Comparison of ENCODE assay signal across 10 cellular contexts in genomic region chr7:150403376-150404171, GRCh38. TPM values are rescaled to one million over a fixed set of nuclear protein-coding genes. Genes with fewer than 3 reads are reported as not detected.
DNase-seq lines count a peak whose midpoint lies in the region; ATAC-seq and TF ChIP-seq lines count a peak whose summit lies in the region.
"Had no signal": no experiment of that assay in that cellular context is flagged by ENCODE, and none has a peak within 500 bp of the region (broad histone marks: within the 10 kb centered on the region; RNA-seq: fewer than 3 reads in every experiment).

No MANE protein-coding gene starts in this region.

- H3K4me2 ChIP-seq in BLaER1 treated with 17β-estradiol and CSF1 and Interleukin-3, amounts not matched to agents 10 nM and 100 nM: peak overlapping the region; percentile 81 to 99 (median 93)
- no peak overlapping the region for H3K4me2 ChIP-seq in IMR-90 (ENCODE audit: low read depth, low read length)

- no peak for ATAC-seq in IMR-90 (ENCODE audit: low read depth)
- no peak for ATAC-seq in GM19328 (IDR thresholded peaks at IDR 0.05; ENCODE audit: unreplicated experiment)
- no peak for ATAC-seq in activated CD4-positive, alpha-beta T cell treated with anti-CD3 and anti-CD28 coated beads for 36 hours

- peaks cover 0 to 10% (median 0%) of the 10 kb centered on the region in 11 experiments; a peak in 3 of 22 replicates for H3K27me3 ChIP-seq in BLaER1 treated with 17β-estradiol and CSF1 and Interleukin-3, amounts not matched to agents 10 nM and 100 nM
- H3K27me3 ChIP-seq in IMR-90 (ENCODE audit: control insufficient read depth, insufficient read depth, low read length) (no peaks in the 10 kb centered on the region), dorsolateral prefrontal cortex (no peaks in the 10 kb centered on the region)

- no peak for TF ChIP-seq POLR2A in IMR-90 (IDR thresholded peaks at IDR 0.05; ENCODE audit: low read depth, low read length)

- H4K8ac ChIP-seq in IMR-90 (ENCODE audit: low read depth in 2 of 2, low read length in 2 of 2): no peak overlapping the region; a peak in 2 of 4 replicates

- H3K9me3 Mint-ChIP-seq in nephron progenitor cell: no peaks in the 10 kb centered on the region
- no peaks in the 10 kb centered on the region for H3K9me3 Mint-ChIP-seq in activated CD4-positive, alpha-beta T cell treated with anti-CD3 and anti-CD28 coated beads for 36 hours (ENCODE audit: low read depth)

- intact Hi-C loops in IMR-90 (cut with micrococcal nuclease) (no loop called here), dorsolateral prefrontal cortex (cut with DNase I) (loop anchor here (2.0 to 10.0 kb wide), 5 partner anchors 15 to 779 kb away; partner anchors contain the start of genes ATP6V0E2 (in 1 of the 2) and REPIN1 (in 1 of the 2))
- intact Hi-C loops in activated CD4-positive, alpha-beta T cell treated with anti-CD3 and anti-CD28 coated beads for 36 hours (cut with DNase I, micrococcal nuclease): loop anchor here in 1 of 2 experiments (2.0 kb wide), 3 partner anchors 17 to 81 kb away; partner anchors contain the start of genes ACTR3C, LRRC61 and REPIN1

- H3K23ac ChIP-seq in IMR-90 (ENCODE audit: low read depth, low read length): peak overlapping the region; percentile 21; the same call in 1 of the 2 replicates

- BruUV-seq in IMR-90 (replicated peaks; lab: Mats Ljungman, UMichigan): no TSS peak

- no peak overlapping the region for H2BK5ac ChIP-seq in IMR-90 (ENCODE audit: low read depth, low read length, poor library complexity, severe bottlenecking)

- H2BK120ac ChIP-seq in IMR-90 (ENCODE audit: low read depth, low read length): no peak overlapping the region

- H3K27ac ChIP-seq in BLaER1 treated with 17β-estradiol and CSF1 and Interleukin-3, amounts not matched to agents 10 nM and 100 nM: peak overlapping the region in 10 of 11 experiments; percentile 87 to 99 (median 96); a peak in 18 of 22 replicates
- H3K27ac ChIP-seq in IMR-90 (ENCODE audit: insufficient read depth, low read length) (no peak overlapping the region), dorsolateral prefrontal cortex (peak overlapping the region in 39 of 59 donors; percentile 0 to 99 (median 97))

- H4K20me1 ChIP-seq in BLaER1 treated with 17β-estradiol and CSF1 and Interleukin-3, amounts not matched to agents 10 nM and 100 nM: no peaks in the 10 kb centered on the region; a peak in 2 of 22 replicates
- no peaks in the 10 kb centered on the region for H4K20me1 ChIP-seq in IMR-90 (ENCODE audit: insufficient read depth, low read length)

- no peak overlapping the region for H3K56ac ChIP-seq in IMR-90 (ENCODE audit: extremely low read depth, insufficient read depth, low read length)

- POLR2A ChIA-PET in IMR-90 (lab: Charles Lee; ENCODE audit: unreplicated experiment): no interaction called here
- POLR2A ChIA-PET in activated CD4-positive, alpha-beta T cell treated with anti-CD3 and anti-CD28 coated beads for 36 hours (lab: Charles Lee): interaction anchor here (1.0 kb wide), 1 partner anchor 34 kb away, joined by 3 read pairs; no protein-coding TSS in a partner anchor

- DNase-seq in IMR-90 (no peak), dorsolateral prefrontal cortex (peak in 3 of 10 donors; percentile 18 to 36 (median 27)), nephron progenitor cell (no peak), NCI-H510A treated with DMSO at 0.1 percent for 48 hours (lab: John Stamatoyannopoulos, UW) (no peak)
- DNase-seq in effector CD8-positive, alpha-beta T cell (lab: John Stamatoyannopoulos, UW): no peak
- DNase-seq in activated CD4-positive, alpha-beta T cell treated with anti-CD3 and anti-CD28 coated beads for 36 hours: no peak
- DNase-seq: GDM1; stimulated activated naive CD4-positive, alpha-beta T cell treated with Interleukin-2 at 50 U/mL for 16 hours had no signal

- H3K4me3 ChIP-seq in BLaER1 treated with 17β-estradiol and CSF1 and Interleukin-3, amounts not matched to agents 10 nM and 100 nM: peak overlapping the region in 5 of 10 experiments; percentile 60 to 79 (median 69); a peak in 6 of 20 replicates
- H3K4me3 ChIP-seq in IMR-90 (ENCODE audit: insufficient read depth, low read depth, low read length) (no peak overlapping the region), dorsolateral prefrontal cortex (peak overlapping the region in 20 of 59 donors; percentile 64 to 89 (median 82))

- CTCF ChIA-PET in IMR-90 (lab: Yijun Ruan, JAX): interaction anchor here (0.5 to 1.4 kb wide), 3 partner anchors 26 to 649 kb away, joined by 3 read pairs; no protein-coding TSS in a partner anchor
- CTCF ChIA-PET in activated CD4-positive, alpha-beta T cell treated with anti-CD3 and anti-CD28 coated beads for 36 hours (lab: Charles Lee): interaction anchor here (0.7 to 3.5 kb wide), 7 partner anchors 25 to 352 kb away, joined by 3 to 12 read pairs (median 3); no protein-coding TSS in a partner anchor

- peak overlapping the region; percentile 33 for H2AK9ac ChIP-seq in IMR-90 (replicated peaks; ENCODE audit: low read depth, low read length, poor library complexity)

- H3K4ac ChIP-seq in IMR-90 (ENCODE audit: low read depth, low read length): peak overlapping the region; percentile 87; the same call in 1 of the 2 replicates

- no peak overlapping the region for H2AFZ ChIP-seq in IMR-90 (replicated peaks; ENCODE audit: low read length, poor library complexity)

- peaks cover 56 to 73% (median 68%) of the 10 kb centered on the region in 10 experiments for H3K4me1 ChIP-seq in BLaER1 treated with 17β-estradiol and CSF1 and Interleukin-3, amounts not matched to agents 10 nM and 100 nM
- H3K4me1 ChIP-seq in IMR-90 (ENCODE audit: control insufficient read depth, insufficient read depth, low read length): peaks cover 25% of the 10 kb centered on the region

- TF ChIP-seq RAD21 in IMR-90 (IDR thresholded peaks at IDR 0.05; ENCODE audit: low read length): no peak

- no peaks in the 10 kb centered on the region for H3K9me3 ChIP-seq in BLaER1 treated with 17β-estradiol and CSF1 and Interleukin-3, amounts not matched to agents 10 nM and 100 nM (replicated peaks in 1 of 11)
- H3K9me3 ChIP-seq in IMR-90 (ENCODE audit: control insufficient read depth, insufficient read depth, low read length): no peaks in the 10 kb centered on the region

- TF ChIP-seq CTCF in IMR-90 (conservative IDR thresholded peaks at IDR 0.05; ENCODE audit: low read depth, low read length) (no peak), dorsolateral prefrontal cortex (IDR thresholded peaks at IDR 0.05 in 54 of 56, conservative IDR thresholded peaks at IDR 0.05 in 2 of 56; ENCODE audit: low read depth in 1 of 56, partially characterized antibody in 56 of 56) (no peak), nephron progenitor cell (IDR thresholded peaks at IDR 0.05) (no peak)

- dilution Hi-C loops in IMR-90 (cut with HindIII; ENCODE audit: low sequenced_read_pairs, unreplicated experiment): no loop called here

- H3K4me3 Mint-ChIP-seq in nephron progenitor cell: peak overlapping the region; percentile 82
- H3K4me3 Mint-ChIP-seq in activated CD4-positive, alpha-beta T cell treated with anti-CD3 and anti-CD28 coated beads for 36 hours: no peak overlapping the region

- H3K27ac Mint-ChIP-seq in nephron progenitor cell: no peak overlapping the region
- H3K27ac Mint-ChIP-seq in activated CD4-positive, alpha-beta T cell treated with anti-CD3 and anti-CD28 coated beads for 36 hours: no peak overlapping the region

- H3K79me1 ChIP-seq in IMR-90 (ENCODE audit: low read depth in 1 of 2, low read length in 2 of 2): peaks cover 0 to 31% of the 10 kb centered on the region in 2 experiments; a peak in 3 of 4 replicates

- peaks cover 11% of the 10 kb centered on the region for H3K36me3 Mint-ChIP-seq in nephron progenitor cell (ENCODE audit: low read depth)
- peaks cover 3% of the 10 kb centered on the region for H3K36me3 Mint-ChIP-seq in activated CD4-positive, alpha-beta T cell treated with anti-CD3 and anti-CD28 coated beads for 36 hours (ENCODE audit: low read depth)

- H3K18ac ChIP-seq in IMR-90 (ENCODE audit: low read depth, low read length): no peak overlapping the region

- H3K9ac ChIP-seq in BLaER1 treated with 17β-estradiol and CSF1 and Interleukin-3, amounts not matched to agents 10 nM and 100 nM: peak overlapping the region; percentile 86 to 97 (median 92); a peak in 19 of 22 replicates
- H3K9ac ChIP-seq in IMR-90 (ENCODE audit: low read depth, low read length): no peak overlapping the region

- no peak overlapping the region; the same call in 1 of the 2 replicates for H2AK5ac ChIP-seq in IMR-90 (ENCODE audit: low read depth, low read length)

- peaks cover 86% of the 10 kb centered on the region for H3K4me1 Mint-ChIP-seq in nephron progenitor cell
- H3K4me1 Mint-ChIP-seq in activated CD4-positive, alpha-beta T cell treated with anti-CD3 and anti-CD28 coated beads for 36 hours: peaks cover 46% of the 10 kb centered on the region

- peaks cover under 1 to 7% (median 3%) of the 10 kb centered on the region in 11 experiments; a peak in 10 of 22 replicates for H3K36me3 ChIP-seq in BLaER1 treated with 17β-estradiol and CSF1 and Interleukin-3, amounts not matched to agents 10 nM and 100 nM
- H3K36me3 ChIP-seq in IMR-90 (ENCODE audit: control insufficient read depth, insufficient read depth, low read length): peaks cover 3% of the 10 kb centered on the region; the same call in 1 of the 2 replicates

- no peak overlapping the region for H4K5ac ChIP-seq in IMR-90 (ENCODE audit: low read depth, low read length)

- in situ Hi-C loops in IMR-90 (cut with MboI; ENCODE audit: low sequenced_read_pairs): loop anchor here (25.0 kb wide), 2 partner anchors 541 to 584 kb away; partner anchors contain the start of genes ATP6V0E2, KCNH2 and NOS3

- WGBS in IMR-90 (ENCODE audit: extremely low coverage in 2 of 2, insufficient read length in 1 of 2), 2 experiments: 100% methylated on average over 1 of the region's 13 CpGs; no CpG with 5 or more reads in 1 of the 2 experiments

- H2BK20ac ChIP-seq in IMR-90 (ENCODE audit: low read depth, low read length): no peak overlapping the region

- peak overlapping the region; percentile 62 for H4K91ac ChIP-seq in IMR-90 (ENCODE audit: insufficient read depth, low read depth, low read length)

- no peak overlapping the region for H3K14ac ChIP-seq in IMR-90 (replicated peaks; ENCODE audit: low read depth, low read length)

- H3K27me3 Mint-ChIP-seq in nephron progenitor cell (ENCODE audit: low read depth, poor library complexity): peaks cover 13% of the 10 kb centered on the region
- H3K27me3 Mint-ChIP-seq in activated CD4-positive, alpha-beta T cell treated with anti-CD3 and anti-CD28 coated beads for 36 hours: no peaks in the 10 kb centered on the region

- H3K9me1 ChIP-seq in IMR-90 (ENCODE audit: insufficient read depth, low read length): peaks cover 20% of the 10 kb centered on the region

- no peak overlapping the region for H2BK15ac ChIP-seq in IMR-90 (ENCODE audit: low read depth, low read length)

RNA-seq across cellular contexts. Expression of gene ZNF775, which starts 24.4 kb away (rescaled TPM):
- total RNA-seq in IMR-90 (2012; rRNA removed) (1.4 TPM in 2 replicates), dorsolateral prefrontal cortex (10 to 100 TPM in 91 of 120 experiments, 1 to 10 TPM in 29; 6.0 to 19.8 (median 12.1) TPM)
- polyA plus RNA-seq in IMR-90 (2012; rRNA removed): 2.6 and 4.0 TPM in 2 replicates
- polyA plus RNA-seq in IMR-90 (2012; cell fraction: cytosol; rRNA removed): 2.1 and 5.8 TPM in 2 replicates
- polyA plus RNA-seq in IMR-90 (2012; cell fraction: nucleus; rRNA removed; ENCODE audit: low replicate concordance): 2.2 and 7.1 TPM in 2 replicates
- 1 to 10 TPM; 3.9 to 5.1 TPM for total RNA-seq in activated CD4-positive, alpha-beta T cell treated with anti-CD3 and anti-CD28 coated beads for 36 hours

RNA-seq across cellular contexts. Expression of gene REPIN1, which starts 35.0 kb away (rescaled TPM):
- total RNA-seq in IMR-90 (2012; rRNA removed) (19.4 and 20.6 TPM in 2 replicates), dorsolateral prefrontal cortex (100 to 1,000 TPM in 95 of 120 experiments, 10 to 100 TPM in 25; 82.2 to 205 (median 110) TPM)
- polyA plus RNA-seq in IMR-90 (2012; rRNA removed): 50.6 and 59.7 TPM in 2 replicates
- polyA plus RNA-seq in IMR-90 (2012; cell fraction: cytosol; rRNA removed): 56.1 and 62.3 TPM in 2 replicates
- polyA plus RNA-seq in IMR-90 (2012; cell fraction: nucleus; rRNA removed; ENCODE audit: low replicate concordance): 76.7 and 123 TPM in 2 replicates
- total RNA-seq in activated CD4-positive, alpha-beta T cell treated with anti-CD3 and anti-CD28 coated beads for 36 hours: 10 to 100 TPM; 48.2 to 55.6 TPM

RNA-seq across cellular contexts. Expression of gene GIMAP8, which starts 46.9 kb away (rescaled TPM):
- total RNA-seq in IMR-90 (2012; rRNA removed) (not detected in 2 replicates), dorsolateral prefrontal cortex (10 to 100 TPM in 1 of 120 experiments, 1 to 10 TPM in 119; 1.6 to 10.3 (median 3.5) TPM)
- polyA plus RNA-seq in IMR-90 (2012; rRNA removed): not detected in 2 replicates
- polyA plus RNA-seq in IMR-90 (2012; cell fraction: cytosol; rRNA removed): not detected in 2 replicates
- polyA plus RNA-seq in IMR-90 (2012; cell fraction: nucleus; rRNA removed; ENCODE audit: low replicate concordance): not detected in 2 replicates
- total RNA-seq in activated CD4-positive, alpha-beta T cell treated with anti-CD3 and anti-CD28 coated beads for 36 hours: 1 to 10 TPM; 7.7 to 9.6 TPM
